In the genomic region with DNA sequence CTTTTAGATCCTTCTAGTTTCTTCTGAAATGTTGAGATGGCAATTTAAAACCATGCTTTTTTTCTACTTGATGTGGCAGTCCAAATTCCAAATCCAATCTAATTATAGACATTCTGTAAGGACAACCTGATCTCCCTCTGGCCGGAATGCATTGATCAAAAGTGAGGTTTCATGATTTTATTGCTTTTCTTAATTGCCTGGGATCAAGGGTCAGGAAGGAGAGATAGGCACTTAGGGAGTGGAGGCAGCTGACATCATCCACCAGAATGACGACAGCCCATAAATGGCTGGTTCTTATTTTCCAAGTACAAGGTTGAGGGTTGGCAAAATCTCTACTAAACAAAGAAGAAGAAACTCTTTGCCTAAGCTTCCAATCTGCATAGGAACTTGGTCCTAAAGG, we compare ENCODE assay signal across 20 cellular contexts. TPM values are rescaled to one million over a fixed set of nuclear protein-coding genes. Genes with fewer than 3 reads are reported as not detected.
DNase-seq lines count a peak whose midpoint lies in the region; ATAC-seq, FAIRE-seq and TF ChIP-seq lines count a peak whose summit lies in the region.
"Had no signal": no experiment of that assay in that cellular context is flagged by ENCODE, and none has a peak within 500 bp of the region (broad histone marks: within the 10 kb centered on the region; RNA-seq: fewer than 3 reads in every experiment).

No MANE protein-coding gene starts in this region.

- no peak overlapping the region for H2BK120ac ChIP-seq in mesenchymal stem cell (ENCODE audit: low read depth, low read length)

- FAIRE-seq in colon (lab: Jason Lieb, UNC) (peak; percentile 60), small intestine (lab: Jason Lieb, UNC) (no peak)
- FAIRE-seq: G401.6, GM12891 had no signal

- DNase-seq in HEK293T (ENCODE audit: extremely low spot score): no peak
- DNase-seq in mesenchymal stem cell: peak; percentile 5
- peak; percentile 99 for DNase-seq in small intestine
- DNase-seq in KBM-7: no peak
- DNase-seq: ACHN; CD4-positive, CD25-positive, alpha-beta regulatory T cell; DMS79; HCEC 1CT; MM.1S; NCI-H1105; NCI-H187; NCI-H510A; Right ventricle myocardium superior had no signal

- H3K4me2 ChIP-seq in mesenchymal stem cell (ENCODE audit: low read length, poor library complexity, severe bottlenecking): no peak overlapping the region

- no peak overlapping the region for H3K4ac ChIP-seq in mesenchymal stem cell (ENCODE audit: low read depth in 1 of 2, low read length in 2 of 2)

- no peak overlapping the region for H3K9ac ChIP-seq in mesenchymal stem cell (ENCODE audit: low read length)

- H2BK5ac ChIP-seq in mesenchymal stem cell (ENCODE audit: low read depth, low read length, poor library complexity, severe bottlenecking): no peak overlapping the region

- no peak overlapping the region for H3K18ac ChIP-seq in mesenchymal stem cell (ENCODE audit: low read depth in 1 of 2, low read length in 2 of 2)

- no peak overlapping the region for H2AFZ ChIP-seq in mesenchymal stem cell (ENCODE audit: low read depth, low read length)

- H3K27me3 ChIP-seq in mesenchymal stem cell (ENCODE audit: control insufficient read depth in 1 of 2, insufficient read depth in 1 of 2, low read length in 2 of 2) (no peaks in the 10 kb centered on the region), small intestine (ENCODE audit: control insufficient read depth in 2 of 2, insufficient read depth in 2 of 2, low read length in 2 of 2) (no peaks in the 10 kb centered on the region)

- in situ Hi-C loops in KBM-7 (cut with MboI; ENCODE audit: low pct_unique_long_range_greater_than_20kb, low sequenced_read_pairs): no loop called here

- H4K91ac ChIP-seq in mesenchymal stem cell (ENCODE audit: low read length): no peak overlapping the region

- 27% methylated on average over 1 of the region's 2 CpGs for WGBS in mesenchymal stem cell
- WGBS in small intestine, 3 donors: 18 to 62% (median 35%) methylated on average over 2 of the region's 2 CpGs

- no peak overlapping the region for H2AK5ac ChIP-seq in mesenchymal stem cell (ENCODE audit: low read length, severe bottlenecking)

- H3K36me3 ChIP-seq in mesenchymal stem cell (ENCODE audit: control insufficient read depth in 1 of 2, insufficient read depth in 2 of 2, low read depth in 1 of 2, low read length in 2 of 2) (peaks cover 0 to 4% of the 10 kb centered on the region in 2 experiments), small intestine (ENCODE audit: control insufficient read depth in 2 of 2, insufficient read depth in 2 of 2, low read length in 2 of 2) (no peaks in the 10 kb centered on the region)

- H3K27ac ChIP-seq in mesenchymal stem cell (ENCODE audit: low read length, poor library complexity, severe bottlenecking): no peak overlapping the region
- H3K27ac ChIP-seq in small intestine (ENCODE audit: low read depth in 1 of 2, low read length in 1 of 2): peak overlapping the region in 1 of 2 donors; percentile 81
- H3K27ac ChIP-seq: HL-60 had no signal

- CTCF ChIA-PET in HEK293T (lab: Yijun Ruan, JAX): no interaction called here

- no peak overlapping the region for H3K4me3 ChIP-seq in mesenchymal stem cell (ENCODE audit: insufficient read depth in 1 of 2, low read depth in 1 of 2, low read length in 2 of 2)
- H3K4me3 ChIP-seq in small intestine (ENCODE audit: low read depth in 1 of 2, low read length in 2 of 2): no peak overlapping the region

- H4K8ac ChIP-seq in mesenchymal stem cell (ENCODE audit: low read length): no peak overlapping the region

- H3K4me1 ChIP-seq in mesenchymal stem cell (ENCODE audit: control insufficient read depth, insufficient read depth, low read depth, low read length): no peaks in the 10 kb centered on the region
- peaks cover 2 to 14% of the 10 kb centered on the region in 2 donors for H3K4me1 ChIP-seq in small intestine (ENCODE audit: control insufficient read depth in 2 of 2, insufficient read depth in 1 of 2, low read depth in 1 of 2, low read length in 1 of 2)

- no peak overlapping the region for H2BK12ac ChIP-seq in mesenchymal stem cell (ENCODE audit: low read length in 2 of 2)

- H3K23ac ChIP-seq in mesenchymal stem cell (ENCODE audit: low read length in 2 of 2): no peak overlapping the region

- H3K9me3 ChIP-seq in mesenchymal stem cell (ENCODE audit: control insufficient read depth, low read length): no peaks in the 10 kb centered on the region
- H3K9me3 ChIP-seq in small intestine (ENCODE audit: control insufficient read depth, low read depth): no peaks in the 10 kb centered on the region

- no peak overlapping the region for H3K14ac ChIP-seq in mesenchymal stem cell (ENCODE audit: low read length in 2 of 2)

- H3K79me1 ChIP-seq in mesenchymal stem cell (replicated peaks; ENCODE audit: low read length, poor library complexity, severe bottlenecking): no peaks in the 10 kb centered on the region

- H2BK15ac ChIP-seq in mesenchymal stem cell (ENCODE audit: low read depth, poor library complexity, severe bottlenecking): no peak overlapping the region

- POLR2A ChIA-PET in HEK293T (lab: Yijun Ruan, JAX): no interaction called here

- ATAC-seq in esophagus mucosa: no peak
- no peak for ATAC-seq in HG02759 (IDR thresholded peaks at IDR 0.05; ENCODE audit: unreplicated experiment)
- ATAC-seq: Panc1 had no signal

TF ChIP-seq in HEK293T, 16 proteins besides CTCF, POLR2A, EP300 and RAD21:
- TF ChIP-seq ARNT (IDR thresholded peaks at IDR 0.05) (no peak), NFRKB (IDR thresholded peaks at IDR 0.05) (no peak)
- TF ChIP-seq, protein P1, sequence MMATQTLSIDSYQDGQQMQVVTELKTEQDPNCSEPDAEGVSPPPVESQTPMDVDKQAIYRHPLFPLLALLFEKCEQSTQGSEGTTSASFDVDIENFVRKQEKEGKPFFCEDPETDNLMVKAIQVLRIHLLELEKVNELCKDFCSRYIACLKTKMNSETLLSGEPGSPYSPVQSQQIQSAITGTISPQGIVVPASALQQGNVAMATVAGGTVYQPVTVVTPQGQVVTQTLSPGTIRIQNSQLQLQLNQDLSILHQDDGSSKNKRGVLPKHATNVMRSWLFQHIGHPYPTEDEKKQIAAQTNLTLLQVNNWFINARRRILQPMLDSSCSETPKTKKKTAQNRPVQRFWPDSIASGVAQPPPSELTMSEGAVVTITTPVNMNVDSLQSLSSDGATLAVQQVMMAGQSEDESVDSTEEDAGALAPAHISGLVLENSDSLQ (IDR thresholded peaks at IDR 0.05): peak; percentile 70

RNA-seq across cellular contexts. Expression of gene SCCPDH, which starts 46.4 kb away (rescaled TPM):
- polyA plus RNA-seq in mesenchymal stem cell (2013, experiment 1 of 2): 25.2 TPM
- polyA plus RNA-seq in mesenchymal stem cell (2013, experiment 2 of 2): 26.5 TPM
- polyA plus RNA-seq in small intestine: 10 to 100 TPM; 27.1 to 35.1 (median 28.9) TPM
- 2.8 TPM for total RNA-seq in esophagus mucosa

Comparison
In these comparisons a context has a peak if more than half of its experiments do, and no peak if none do; other contexts are left out.
1. DNase-seq: peak in mesenchymal stem cell (single experiment) and small intestine (single experiment); none in HEK293T (single experiment) and KBM-7 (single experiment).